9 cellular contexts compared by ENCODE assay signal in genomic region chr7:2873686-2874551, GRCh38.
A peak's percentile ranks its signal among the peaks of the same experiment; 100 is the strongest.
DNase-seq lines count a peak whose midpoint lies in the region; ATAC-seq and FAIRE-seq lines count a peak whose summit lies in the region.
"Had no signal": no experiment of that assay in that cellular context is flagged by ENCODE, and none has a peak within 500 bp of the region (broad histone marks: within the 10 kb centered on the region; RNA-seq: fewer than 3 reads in every experiment).

No MANE protein-coding gene starts in this region.

- DNase-seq in AG20443 (ENCODE audit: low spot score) (peak; percentile 70), GOT3 (lab: John Stamatoyannopoulos, UW) (peak; percentile 48), hepatic stellate cell (ENCODE audit: low spot score) (peak; percentile 93)
- no peak for DNase-seq in activated effector memory CD4-positive, alpha-beta T cell treated with Interleukin-2 at 50 U/mL for 16 hours
- DNase-seq: pancreas had no signal

- no peak for ATAC-seq in GM21360 (IDR thresholded peaks at IDR 0.05; ENCODE audit: unreplicated experiment)
- ATAC-seq in HG03520 (IDR thresholded peaks at IDR 0.05; ENCODE audit: unreplicated experiment): no peak
- ATAC-seq in GM19035 (IDR thresholded peaks at IDR 0.05; ENCODE audit: unreplicated experiment): no peak

- peak; percentile 62 for FAIRE-seq in TTC549 (lab: Jason Lieb, UNC)
- FAIRE-seq: pancreas had no signal
